8 cellular contexts compared by ENCODE assay signal in the genomic region with DNA sequence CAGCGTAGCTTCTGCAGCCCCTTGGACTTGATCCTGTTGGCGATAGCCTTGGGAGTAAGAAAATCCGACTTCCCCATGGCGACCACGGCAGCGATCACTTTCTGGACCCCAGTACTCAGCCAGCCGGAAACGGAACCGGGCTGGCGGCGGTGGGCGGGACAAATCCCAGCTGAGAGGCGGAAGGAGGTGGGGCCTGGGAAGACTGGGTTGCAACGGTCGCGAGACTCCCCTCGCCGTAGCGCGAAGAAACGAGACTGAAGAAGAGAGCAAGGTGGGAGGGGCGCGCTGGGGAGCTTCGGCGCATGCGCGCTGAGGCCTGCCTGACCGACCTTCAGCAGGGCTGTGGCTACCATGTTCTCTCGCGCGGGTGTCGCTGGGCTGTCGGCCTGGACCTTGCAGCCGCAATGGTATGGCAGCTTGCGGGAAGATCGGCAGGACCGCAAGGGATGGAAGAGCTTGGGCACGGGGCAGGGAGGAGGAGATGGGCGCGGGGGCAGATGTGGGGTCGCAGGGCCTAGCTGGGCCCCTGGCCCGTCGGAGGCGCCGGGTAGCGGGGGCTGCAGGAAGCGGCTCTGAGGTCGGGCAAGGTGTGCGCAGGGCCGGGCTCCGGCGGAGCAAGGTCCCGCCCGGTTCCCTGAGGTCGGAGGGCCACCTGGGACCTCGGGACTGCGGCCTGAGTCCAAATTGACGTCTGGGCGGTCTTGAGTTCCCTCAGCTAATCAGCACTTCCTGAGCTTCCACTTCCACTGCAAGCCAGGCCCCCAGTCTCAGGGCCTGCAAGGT. TPM values are rescaled to one million over a fixed set of nuclear protein-coding genes. Genes with fewer than 3 reads are reported as not detected.
DNase-seq lines count a peak whose midpoint lies in the region; ATAC-seq and TF ChIP-seq lines count a peak whose summit lies in the region.

A gene (plus strand): TSS at position 321 of the 783 bp plus-strand sequence. CDS start 31 bp downstream, at position 352.
A gene with protein sequence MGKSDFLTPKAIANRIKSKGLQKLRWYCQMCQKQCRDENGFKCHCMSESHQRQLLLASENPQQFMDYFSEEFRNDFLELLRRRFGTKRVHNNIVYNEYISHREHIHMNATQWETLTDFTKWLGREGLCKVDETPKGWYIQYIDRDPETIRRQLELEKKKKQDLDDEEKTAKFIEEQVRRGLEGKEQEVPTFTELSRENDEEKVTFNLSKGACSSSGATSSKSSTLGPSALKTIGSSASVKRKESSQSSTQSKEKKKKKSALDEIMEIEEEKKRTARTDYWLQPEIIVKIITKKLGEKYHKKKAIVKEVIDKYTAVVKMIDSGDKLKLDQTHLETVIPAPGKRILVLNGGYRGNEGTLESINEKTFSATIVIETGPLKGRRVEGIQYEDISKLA (minus strand): TSS at position 137 of the 783 bp plus-strand sequence. CDS start 60 bp downstream, at position 77.

- peaks cover 9% of the 10 kb centered on the region; the same call in 2 of the 3 replicates for H3K36me3 Mint-ChIP-seq in GM23338 (ENCODE audit: low read depth)
- peaks cover 10% of the 10 kb centered on the region for H3K36me3 Mint-ChIP-seq in natural killer cell treated with Interleukin-12 subunit alpha and Interleukin-12 subunit beta and Interleukin-15 and Interleukin-18, amount 100 ng/mL, for 72 hours

- H3K4me3 ChIP-seq in GM23338: peak within 1 kb of the TSS; percentile 96
- H3K4me3 ChIP-seq in fibroblast of pulmonary artery (replicated peaks; ENCODE audit: low read depth, low read length): peak within 1 kb of the TSS; percentile 95

- no peaks in the 10 kb centered on the region for H3K27me3 ChIP-seq in GM23338 (ENCODE audit: insufficient read depth)

- peaks cover 5% of the 10 kb centered on the region for H3K27me3 Mint-ChIP-seq in GM23338 (ENCODE audit: insufficient read depth, low read depth, poor library complexity)
- H3K27me3 Mint-ChIP-seq in natural killer cell treated with Interleukin-12 subunit alpha and Interleukin-12 subunit beta and Interleukin-15 and Interleukin-18, amount 100 ng/mL, for 72 hours: no peaks in the 10 kb centered on the region

- TF ChIP-seq CTCF in GM23338 (conservative IDR thresholded peaks at IDR 0.05; ENCODE audit: low read depth in 2 of 2) (no peak), fibroblast of pulmonary artery (IDR thresholded peaks at IDR 0.05; ENCODE audit: low read length, missing control alignments) (no peak)

- H3K9me3 Mint-ChIP-seq in GM23338: no peaks in the 10 kb centered on the region
- H3K9me3 Mint-ChIP-seq in natural killer cell treated with Interleukin-12 subunit alpha and Interleukin-12 subunit beta and Interleukin-15 and Interleukin-18, amount 100 ng/mL, for 72 hours: no peaks in the 10 kb centered on the region

- H3K36me3 ChIP-seq in GM23338 (ENCODE audit: insufficient read depth): no peaks in the 10 kb centered on the region; the same call in 1 of the 2 replicates

- H3K4me2 ChIP-seq in GM23338: peak within 1 kb of the TSS; percentile 93

- no peaks in the 10 kb centered on the region for H3K9me2 ChIP-seq in GM23338 (ENCODE audit: insufficient read depth)

- peak within 1 kb of the TSS; percentile 48; the same call in 1 of the 2 replicates for H2AFZ ChIP-seq in GM23338

- peak; percentile 94 for ATAC-seq in GM23338
- ATAC-seq in natural killer cell treated with Interleukin-12 subunit alpha and Interleukin-12 subunit beta and Interleukin-15 and Interleukin-18, amount 100 ng/mL, for 72 hours: peak; percentile 98 to 99
- ATAC-seq in stimulated activated naive CD8-positive, alpha-beta T cell treated with anti-CD3 and anti-CD28 coated beads, Interleukin-15, Interleukin-2, amounts not matched to agents 100 U/mL and 50 U/mL, for 24 hours: peak; percentile 97

- peaks cover 19% of the 10 kb centered on the region for H3K4me1 ChIP-seq in GM23338 (ENCODE audit: insufficient read depth)

- H4K20me1 ChIP-seq in GM23338 (replicated peaks; ENCODE audit: insufficient read depth): peaks cover 51% of the 10 kb centered on the region

- H3K27ac ChIP-seq in GM23338 (ENCODE audit: low read depth): 0 out of 2 replicates have a peak within 1 kb of the TSS, but pooled peaks have one; percentile 21

- H3K4me3 Mint-ChIP-seq in GM23338: no peak within 1 kb of the TSS
- H3K4me3 Mint-ChIP-seq in natural killer cell treated with Interleukin-12 subunit alpha and Interleukin-12 subunit beta and Interleukin-15 and Interleukin-18, amount 100 ng/mL, for 72 hours: no peak within 1 kb of the TSS

- no peaks in the 10 kb centered on the region for H3F3A ChIP-seq in GM23338 (replicated peaks; ENCODE audit: low read depth)

- peaks cover 97% of the 10 kb centered on the region for H3K79me2 ChIP-seq in GM23338 (replicated peaks; ENCODE audit: insufficient read depth)

- peak within 1 kb of the TSS; percentile 90 for H3K27ac Mint-ChIP-seq in GM23338
- H3K27ac Mint-ChIP-seq in natural killer cell treated with Interleukin-12 subunit alpha and Interleukin-12 subunit beta and Interleukin-15 and Interleukin-18, amount 100 ng/mL, for 72 hours: no peak within 1 kb of the TSS

- H3K4me1 Mint-ChIP-seq in GM23338: peaks cover 13% of the 10 kb centered on the region; the same call in 2 of the 3 replicates
- H3K4me1 Mint-ChIP-seq in natural killer cell treated with Interleukin-12 subunit alpha and Interleukin-12 subunit beta and Interleukin-15 and Interleukin-18, amount 100 ng/mL, for 72 hours (ENCODE audit: low read depth in 2 of 2): peaks cover 37 to 44% of the 10 kb centered on the region in 2 donors

- DNase-seq in EH (ENCODE audit: low read depth) (peak; percentile 97), GM23338 (ENCODE audit: low spot score) (peak; percentile 97), LHCN-M2 (ENCODE audit: low read depth) (peak; percentile 94), RPMI7951 (ENCODE audit: low read depth) (peak; percentile 95), fibroblast of pulmonary artery (ENCODE audit: low read depth) (peak; percentile 98)
- DNase-seq in activated T-helper 1 cell treated with anti-CD3 and anti-CD28 coated beads, Interleukin-2, amount 50 U/mL, for 16 hours (ENCODE audit: low read depth in 1 of 2, low spot score in 1 of 2): peak; percentile 94 to 96
- peak; percentile 98 for DNase-seq in natural killer cell treated with Interleukin-12 subunit alpha and Interleukin-12 subunit beta and Interleukin-15 and Interleukin-18, amount 100 ng/mL, for 72 hours (ENCODE audit: low spot score)
- DNase-seq in stimulated activated naive CD8-positive, alpha-beta T cell treated with anti-CD3 and anti-CD28 coated beads, Interleukin-15, Interleukin-2, amounts not matched to agents 100 U/mL and 50 U/mL, for 24 hours: peak; percentile 97

TF ChIP-seq in GM23338, 12 proteins besides CTCF, POLR2A, EP300 and RAD21 (continues in another document):
- TF ChIP-seq POLR2AphosphoS5 (IDR thresholded peaks at IDR 0.05; ENCODE audit: low read depth) (peak; percentile 93), EZH2phosphoT487 (IDR thresholded peaks at IDR 0.05; ENCODE audit: unreplicated experiment) (no peak), EZH2 (IDR thresholded peaks at IDR 0.05; ENCODE audit: low read depth, unreplicated experiment) (no peak), CREB1 (CRISPR knock-in tag; IDR thresholded peaks at IDR 0.05; ENCODE audit: low read depth) (no peak), NANOG (IDR thresholded peaks at IDR 0.05; ENCODE audit: borderline replicate concordance) (no peak), ZNF331 (CRISPR knock-in tag; IDR thresholded peaks at IDR 0.05; ENCODE audit: low read depth) (no peak)
- TF ChIP-seq, protein P1, sequence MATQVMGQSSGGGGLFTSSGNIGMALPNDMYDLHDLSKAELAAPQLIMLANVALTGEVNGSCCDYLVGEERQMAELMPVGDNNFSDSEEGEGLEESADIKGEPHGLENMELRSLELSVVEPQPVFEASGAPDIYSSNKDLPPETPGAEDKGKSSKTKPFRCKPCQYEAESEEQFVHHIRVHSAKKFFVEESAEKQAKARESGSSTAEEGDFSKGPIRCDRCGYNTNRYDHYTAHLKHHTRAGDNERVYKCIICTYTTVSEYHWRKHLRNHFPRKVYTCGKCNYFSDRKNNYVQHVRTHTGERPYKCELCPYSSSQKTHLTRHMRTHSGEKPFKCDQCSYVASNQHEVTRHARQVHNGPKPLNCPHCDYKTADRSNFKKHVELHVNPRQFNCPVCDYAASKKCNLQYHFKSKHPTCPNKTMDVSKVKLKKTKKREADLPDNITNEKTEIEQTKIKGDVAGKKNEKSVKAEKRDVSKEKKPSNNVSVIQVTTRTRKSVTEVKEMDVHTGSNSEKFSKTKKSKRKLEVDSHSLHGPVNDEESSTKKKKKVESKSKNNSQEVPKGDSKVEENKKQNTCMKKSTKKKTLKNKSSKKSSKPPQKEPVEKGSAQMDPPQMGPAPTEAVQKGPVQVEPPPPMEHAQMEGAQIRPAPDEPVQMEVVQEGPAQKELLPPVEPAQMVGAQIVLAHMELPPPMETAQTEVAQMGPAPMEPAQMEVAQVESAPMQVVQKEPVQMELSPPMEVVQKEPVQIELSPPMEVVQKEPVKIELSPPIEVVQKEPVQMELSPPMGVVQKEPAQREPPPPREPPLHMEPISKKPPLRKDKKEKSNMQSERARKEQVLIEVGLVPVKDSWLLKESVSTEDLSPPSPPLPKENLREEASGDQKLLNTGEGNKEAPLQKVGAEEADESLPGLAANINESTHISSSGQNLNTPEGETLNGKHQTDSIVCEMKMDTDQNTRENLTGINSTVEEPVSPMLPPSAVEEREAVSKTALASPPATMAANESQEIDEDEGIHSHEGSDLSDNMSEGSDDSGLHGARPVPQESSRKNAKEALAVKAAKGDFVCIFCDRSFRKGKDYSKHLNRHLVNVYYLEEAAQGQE (IDR thresholded peaks at IDR 0.05; ENCODE audit: unreplicated experiment): no peak

RNA-seq across cellular contexts. Expression of the first gene that starts in this region (rescaled TPM):
- 332 and 339 TPM in 2 replicates for total RNA-seq in GM23338 (2014; rRNA removed; shearing (Covaris generic))
- 519 and 537 TPM in 2 replicates for polyA plus RNA-seq in GM23338 (2016; fragmentation: Nextera tagmentation; extraction: Ambion mirVana)
- 301 and 304 TPM in 2 replicates for total RNA-seq in LHCN-M2 (2014; rRNA removed)
- 227 TPM for polyA plus RNA-seq in LHCN-M2 (2012)
- 525 and 547 TPM in 2 replicates for total RNA-seq in RPMI7951 (2014; rRNA removed; shearing (Covaris generic))
- 100 to 1,000 TPM; 208 to 238 TPM for total RNA-seq in natural killer cell treated with Interleukin-12 subunit alpha and Interleukin-12 subunit beta and Interleukin-15 and Interleukin-18, amount 100 ng/mL, for 72 hours

RNA-seq across cellular contexts. Expression of the second gene that starts in this region (rescaled TPM):
- 8.5 and 11.0 TPM in 2 replicates for total RNA-seq in GM23338 (2014; rRNA removed; shearing (Covaris generic))
- polyA plus RNA-seq in GM23338 (2016; fragmentation: Nextera tagmentation; extraction: Ambion mirVana): 31.7 and 34.8 TPM in 2 replicates
- 11.1 and 12.5 TPM in 2 replicates for total RNA-seq in LHCN-M2 (2014; rRNA removed)
- polyA plus RNA-seq in LHCN-M2 (2012): 5.9 TPM
- 19.4 and 27.5 TPM in 2 replicates for total RNA-seq in RPMI7951 (2014; rRNA removed; shearing (Covaris generic))
- total RNA-seq in natural killer cell treated with Interleukin-12 subunit alpha and Interleukin-12 subunit beta and Interleukin-15 and Interleukin-18, amount 100 ng/mL, for 72 hours: 10 to 100 TPM; 13.4 to 14.8 TPM

Comparison
In these comparisons a context has a peak if more than half of its experiments do, and no peak if none do; other contexts are left out.
1. Peak in every context shown above with its lines: DNase-seq, ATAC-seq, H3K4me3 ChIP-seq and H3K27ac ChIP-seq.